Comparison of ENCODE assay signal across 1 cellular context in the genomic region with DNA sequence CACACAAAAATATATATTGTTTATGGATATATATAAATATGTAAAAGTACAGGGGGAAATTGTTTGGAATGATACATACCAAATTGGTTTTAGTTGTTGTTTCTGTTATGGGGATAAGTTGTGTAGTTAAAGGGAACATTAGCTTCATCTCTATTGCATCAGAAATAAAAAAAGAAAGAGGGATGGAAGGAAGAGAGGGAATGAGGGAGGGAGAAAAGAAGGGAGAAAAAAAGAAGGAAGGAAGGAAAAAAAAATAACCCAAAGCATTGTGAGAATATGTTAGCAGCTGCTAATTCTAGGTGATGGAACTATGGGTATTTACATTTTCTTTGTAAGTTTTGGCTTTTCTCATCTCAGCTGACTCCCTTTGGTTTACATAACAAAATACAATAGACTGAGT.
TF ChIP-seq lines count a peak whose summit lies in the region.

No MANE protein-coding gene starts in this region.

TF ChIP-seq in H1, 55 proteins besides CTCF, POLR2A, EP300 and RAD21:
- TF ChIP-seq NANOG (IDR thresholded peaks at IDR 0.05; ENCODE audit: insufficient read depth, low read depth, low read length, poor library complexity, severe bottlenecking) (no peak), EZH2 (IDR thresholded peaks at IDR 0.05; ENCODE audit: low read depth, low read length, severe bottlenecking) (no peak), SRF (IDR thresholded peaks at IDR 0.05; ENCODE audit: low read depth, low read length) (no peak), TCF12 (IDR thresholded peaks at IDR 0.05; ENCODE audit: low read depth, low read length) (no peak), ZNF274 (IDR thresholded peaks at IDR 0.05; ENCODE audit: borderline replicate concordance, extremely low read depth, low read length) (no peak), EGR1 (IDR thresholded peaks at IDR 0.05; ENCODE audit: borderline replicate concordance, low read depth, low read length) (no peak), SIX5 (IDR thresholded peaks at IDR 0.05; ENCODE audit: low read depth, low read length) (no peak), KDM4A (IDR thresholded peaks at IDR 0.05; ENCODE audit: low read depth, low read length, severe bottlenecking) (no peak)
